Comparison of ENCODE assay signal across 12 cellular contexts in genomic region chr7:99980448-99980872, GRCh38. TPM values are rescaled to one million over a fixed set of nuclear protein-coding genes. Genes with fewer than 3 reads are reported as not detected.
"Had no signal": no experiment of that assay in that cellular context is flagged by ENCODE, and none has a peak within 500 bp of the region (broad histone marks: within the 10 kb centered on the region; RNA-seq: fewer than 3 reads in every experiment).

No MANE protein-coding gene starts in this region.

RNA-seq across cellular contexts. Expression of gene AZGP1, which starts 4.6 kb away (rescaled TPM):
- total RNA-seq: ascending aorta; chondrocyte; dermis microvascular lymphatic vessel endothelial cell; endodermal cell; lung microvascular endothelial cell; mononuclear cell; naive thymus-derived CD8-positive, alpha-beta T cell; pulmonary artery endothelial cell; T-helper 2 cell treated with Interferon-gamma antibody and Interleukin-4, amounts not matched to agents 100 ng/mL and 5 ng/mL, for 36 hours had no signal
- polyA plus RNA-seq: naive thymus-derived CD8-positive, alpha-beta T cell had no signal

RNA-seq across cellular contexts. Expression of gene GJC3, which starts 51.0 kb away (rescaled TPM):
- total RNA-seq: ascending aorta, bronchial epithelial cell, chondrocyte, pulmonary artery endothelial cell, stomach, ureter had no signal
